9 cellular contexts compared by ENCODE assay signal in the genomic region with DNA sequence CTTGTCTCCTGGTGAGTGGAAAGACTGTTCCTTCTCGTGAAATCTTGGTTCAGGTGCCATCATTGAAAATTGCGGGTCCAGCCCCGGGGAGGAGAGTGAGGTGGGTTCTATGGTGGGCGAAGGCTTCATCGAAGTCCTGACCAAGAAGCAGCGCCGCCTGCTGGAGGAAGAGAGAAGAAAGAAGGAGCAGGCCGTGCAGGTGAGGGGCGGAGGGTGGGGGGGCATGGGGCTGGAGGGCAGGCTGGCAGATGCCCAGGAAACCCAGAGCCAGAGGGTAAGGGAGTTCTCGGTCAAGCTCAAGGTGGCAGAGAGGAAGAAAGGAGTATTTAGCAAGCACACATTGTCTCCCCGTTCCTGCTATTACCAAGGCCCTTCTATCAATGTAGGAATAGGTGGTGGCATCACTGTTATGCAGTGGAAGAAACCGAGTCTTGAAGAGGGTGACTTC. TPM values are rescaled to one million over a fixed set of nuclear protein-coding genes. Genes with fewer than 3 reads are reported as not detected.
DNase-seq lines count a peak whose midpoint lies in the region; ATAC-seq and TF ChIP-seq lines count a peak whose summit lies in the region.
"Had no signal": no experiment of that assay in that cellular context is flagged by ENCODE, and none has a peak within 500 bp of the region (broad histone marks: within the 10 kb centered on the region; RNA-seq: fewer than 3 reads in every experiment).

No MANE protein-coding gene starts in this region.

- peak; percentile 76 for TF ChIP-seq CTCF in GM06990 (IDR thresholded peaks at IDR 0.05; ENCODE audit: insufficient read depth, low read length, poor library complexity, severe bottlenecking)
- TF ChIP-seq CTCF in esophagus muscularis mucosa (IDR thresholded peaks at IDR 0.05) = peak; percentile 18 to 69 (median 57)
- peak; percentile 17 for TF ChIP-seq CTCF in parathyroid adenoma (IDR thresholded peaks at IDR 0.05)

- H3K9me3 ChIP-seq in esophagus muscularis mucosa = no peaks in the 10 kb centered on the region
- H3K9me3 ChIP-seq in parathyroid adenoma (ENCODE audit: control insufficient read depth, low read length) = no peaks in the 10 kb centered on the region

- H3K4me2 ChIP-seq in parathyroid adenoma (ENCODE audit: low read length) = no peak overlapping the region

- no peak for TF ChIP-seq POLR2A in esophagus muscularis mucosa (IDR thresholded peaks at IDR 0.05; ENCODE audit: low read depth)

- no peak overlapping the region for H3K9ac ChIP-seq in parathyroid adenoma

- DNase-seq in GM06990 (ENCODE audit: extremely low read depth, insufficient read length) (no peak), NCI-H2196 treated with DMSO at 0.1 percent for 48 hours (lab: John Stamatoyannopoulos, UW; ENCODE audit: unreplicated experiment) (peak; percentile 10), esophagus muscularis mucosa (ENCODE audit: extremely low spot score) (no peak), cerebellum (ENCODE audit: low spot score) (no peak), epidermal melanocyte (ENCODE audit: insufficient read length, low spot score) (no peak)
- DNase-seq in activated CD8-positive, alpha-beta memory T cell treated with anti-CD3 and anti-CD28 coated beads, Interleukin-2, amount 50 U/mL, for 1 hour (ENCODE audit: extremely low read depth) = peak; percentile 32

- H3K36me3 ChIP-seq in GM06990 (ENCODE audit: control insufficient read depth, insufficient read depth, low read length) = peaks cover 71% of the 10 kb centered on the region
- peaks cover 77 to 100% (median 98%) of the 10 kb centered on the region in 4 donors for H3K36me3 ChIP-seq in esophagus muscularis mucosa
- H3K36me3 ChIP-seq in parathyroid adenoma (ENCODE audit: control insufficient read depth, insufficient read depth, low read length) = no peaks in the 10 kb centered on the region

- intact Hi-C loops in esophagus muscularis mucosa (cut with DNase I) = loop anchor here (5.0 kb wide), 2 partner anchors 111 to 131 kb away; no protein-coding TSS in a partner anchor

- H3K27ac ChIP-seq in esophagus muscularis mucosa (replicated peaks in 1 of 4) (peak overlapping the region in 1 of 4 donors; percentile 30), parathyroid adenoma (no peak overlapping the region)
- H3K27ac ChIP-seq: SK-N-MC had no signal

- WGBS in esophagus muscularis mucosa = 53% methylated on average over 12 of the region's 12 CpGs

- peaks cover 5% of the 10 kb centered on the region for H3K79me2 ChIP-seq in parathyroid adenoma

- no peak for ATAC-seq in GM19467 (IDR thresholded peaks at IDR 0.05; ENCODE audit: unreplicated experiment)

- H3K4me3 ChIP-seq in GM06990 (replicated peaks; ENCODE audit: low read depth, low read length) (no peak overlapping the region), esophagus muscularis mucosa (no peak overlapping the region), parathyroid adenoma (ENCODE audit: low read depth, low read length) (no peak overlapping the region)
- H3K4me3 ChIP-seq: SK-N-MC had no signal

- H2AFZ ChIP-seq in parathyroid adenoma = no peak overlapping the region

- peaks cover 29 to 37% (median 36%) of the 10 kb centered on the region in 4 donors for H3K4me1 ChIP-seq in esophagus muscularis mucosa
- H3K4me1 ChIP-seq in parathyroid adenoma = no peaks in the 10 kb centered on the region

- H3K27me3 ChIP-seq in GM06990 (replicated peaks; ENCODE audit: control insufficient read depth, insufficient read depth, low read length) = no peaks in the 10 kb centered on the region
- no peaks in the 10 kb centered on the region for H3K27me3 ChIP-seq in esophagus muscularis mucosa
- H3K27me3 ChIP-seq in parathyroid adenoma (ENCODE audit: control insufficient read depth, insufficient read depth, low read length) = no peaks in the 10 kb centered on the region

- no peak for TF ChIP-seq EP300 in esophagus muscularis mucosa (IDR thresholded peaks at IDR 0.05)

RNA-seq across cellular contexts. Expression of gene POMT1, which starts 24.3 kb away (rescaled TPM):
- total RNA-seq in esophagus muscularis mucosa (10 to 100 TPM; 22.6 to 39.2 (median 25.0) TPM), cerebellum (51.0 TPM)

RNA-seq across cellular contexts. Expression of gene UCK1, which starts 52.6 kb away (rescaled TPM):
- total RNA-seq in esophagus muscularis mucosa = 10 to 100 TPM; 47.3 to 63.9 (median 54.0) TPM
- total RNA-seq in cerebellum = 14.9 TPM

Comparison
In these comparisons a context has a peak if more than half of its experiments do, and no peak if none do; other contexts are left out.
1. DNase-seq: peak in NCI-H2196 treated with DMSO at 0.1 percent for 48 hours (single experiment) and activated CD8-positive, alpha-beta memory T cell treated with anti-CD3 and anti-CD28 coated beads, Interleukin-2, amount 50 U/mL, for 1 hour (single experiment); none in GM06990 (single experiment), esophagus muscularis mucosa (single experiment), cerebellum (single experiment) and epidermal melanocyte (single experiment).
2. CTCF ChIP-seq: peak in every context shown above with its lines; median percentile 76 in GM06990; 57 in esophagus muscularis mucosa; 17 in parathyroid adenoma.